8 cellular contexts compared by ENCODE assay signal in the genomic region with DNA sequence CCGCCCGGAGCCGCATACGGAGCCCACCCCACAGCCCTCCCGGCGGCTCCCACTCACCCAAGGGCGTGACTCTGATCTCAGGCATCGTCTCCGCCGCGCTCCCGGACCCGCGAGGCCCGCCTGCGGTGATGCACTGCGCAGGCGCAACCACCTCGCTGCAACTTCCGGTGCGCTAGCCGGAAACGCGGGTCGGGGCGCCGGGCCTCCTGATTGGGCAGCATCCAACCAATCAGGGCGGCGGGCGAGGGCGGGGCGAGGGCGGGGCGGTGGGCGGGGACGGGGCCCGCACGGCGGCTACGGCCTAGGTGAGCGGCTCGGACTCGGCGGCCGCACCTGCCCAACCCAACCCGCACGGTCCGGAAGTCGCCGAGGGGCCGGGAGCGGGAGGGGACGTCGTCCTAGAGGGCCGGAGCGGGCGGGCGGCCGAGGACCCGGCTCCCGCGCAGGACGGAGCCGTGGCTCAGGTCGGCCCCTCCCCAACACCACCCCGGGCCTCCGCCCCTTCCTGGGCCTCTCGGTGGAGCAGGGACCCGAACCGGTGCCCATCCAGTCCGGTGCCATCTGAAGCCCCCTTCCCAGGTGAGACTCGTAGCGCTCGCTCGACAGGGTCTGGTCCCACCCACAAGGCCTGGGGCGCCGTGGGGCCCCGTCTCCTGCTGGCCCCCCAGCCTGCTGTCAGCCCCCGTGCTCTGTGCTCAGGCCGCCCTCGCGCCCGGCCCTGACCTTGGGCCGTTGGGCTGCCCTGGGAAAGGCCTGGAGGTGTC. TPM values are rescaled to one million over a fixed set of nuclear protein-coding genes. Genes with fewer than 3 reads are reported as not detected.
DNase-seq lines count a peak whose midpoint lies in the region; ATAC-seq lines count a peak whose summit lies in the region.

A gene (plus strand): TSS at position 279 of the 764 bp plus-strand sequence. CDS start 2,109 bp downstream, outside the sequence.
A gene (minus strand): TSS at position 137 of the 764 bp plus-strand sequence. CDS start 52 bp downstream, at position 85.

- H3K36me3 Mint-ChIP-seq in CD4-positive, alpha-beta memory T cell, result peaks cover 0 to 9% of the 10 kb centered on the region in 2 donors
- peaks cover 4% of the 10 kb centered on the region for H3K36me3 Mint-ChIP-seq in activated CD8-positive, alpha-beta memory T cell treated with anti-CD3 and anti-CD28 coated beads, Interleukin-2, amount 10 ng/mL, durations not matched to agents 7 days and 5 days

- no peaks in the 10 kb centered on the region for H3K9me3 ChIP-seq in CD4-positive, alpha-beta memory T cell (ENCODE audit: control insufficient read depth in 1 of 2, low read length in 2 of 2)
- H3K9me3 ChIP-seq in NT2/D1 (ENCODE audit: insufficient read depth, low read length) (no peaks in the 10 kb centered on the region), endocrine pancreas (ENCODE audit: control insufficient read depth, low read length) (no peaks in the 10 kb centered on the region), mesodermal cell (ENCODE audit: control insufficient read depth, low read length) (no peaks in the 10 kb centered on the region)

- peaks cover 41% of the 10 kb centered on the region for H3K4me1 ChIP-seq in CD4-positive, alpha-beta memory T cell (ENCODE audit: insufficient read depth, low read length)
- H3K4me1 ChIP-seq in NT2/D1 (ENCODE audit: insufficient read depth, insufficient read length), result peaks cover 9% of the 10 kb centered on the region
- no peaks in the 10 kb centered on the region for H3K4me1 ChIP-seq in endocrine pancreas (ENCODE audit: control insufficient read depth, insufficient read depth, low read length)
- peaks cover 21% of the 10 kb centered on the region for H3K4me1 ChIP-seq in mesodermal cell (ENCODE audit: control insufficient read depth, insufficient read depth, low read length, poor library complexity, severe bottlenecking)

- H3K9me3 Mint-ChIP-seq in CD4-positive, alpha-beta memory T cell, result peaks cover 0 to 2% (median 0%) of the 10 kb centered on the region in 8 donors
- H3K9me3 Mint-ChIP-seq in activated CD8-positive, alpha-beta memory T cell treated with anti-CD3 and anti-CD28 coated beads, Interleukin-2, amount 10 ng/mL, durations not matched to agents 7 days and 5 days (ENCODE audit: low read depth), result no peaks in the 10 kb centered on the region

- 0 to 2% methylated on average over 46 to 53 of the region's 84 CpGs for WGBS in mesodermal cell (ENCODE audit: insufficient coverage in 2 of 2), 2 experiments

- H3K27ac ChIP-seq in CD4-positive, alpha-beta memory T cell (ENCODE audit: low read depth, low read length), result peak within 1 kb of the TSS; percentile 89
- peak within 1 kb of the TSS; percentile 53 for H3K27ac ChIP-seq in mesodermal cell (ENCODE audit: low read depth, low read length, severe bottlenecking)

- H3K9ac ChIP-seq in NT2/D1 (ENCODE audit: insufficient read length, low read depth) (peak within 1 kb of the TSS; percentile 95), endocrine pancreas (ENCODE audit: control insufficient read depth, insufficient read depth, low read length) (peak within 1 kb of the TSS; percentile 76)

- H3K36me3 ChIP-seq in CD4-positive, alpha-beta memory T cell (ENCODE audit: insufficient read depth, low read length), result peaks cover 4% of the 10 kb centered on the region
- H3K36me3 ChIP-seq in NT2/D1 (ENCODE audit: insufficient read depth, insufficient read length, low read length), result peaks cover 41% of the 10 kb centered on the region
- H3K36me3 ChIP-seq in endocrine pancreas (ENCODE audit: control insufficient read depth, insufficient read depth, low read length), result no peaks in the 10 kb centered on the region
- peaks cover 40% of the 10 kb centered on the region for H3K36me3 ChIP-seq in mesodermal cell (ENCODE audit: control insufficient read depth, insufficient read depth, low read length)

- peak within 1 kb of the TSS; percentile 49 to 77 for H3K4me3 ChIP-seq in CD4-positive, alpha-beta memory T cell (ENCODE audit: low read length in 2 of 2)
- H3K4me3 ChIP-seq in NT2/D1 (ENCODE audit: insufficient read length, low read depth) (peak within 1 kb of the TSS; percentile 87), endocrine pancreas (ENCODE audit: control insufficient read depth, insufficient read depth, low read length) (no peak within 1 kb of the TSS), mesodermal cell (ENCODE audit: extremely low read depth, insufficient read depth, low read length, poor library complexity, severe bottlenecking) (peak within 1 kb of the TSS; percentile 73)

- peak within 1 kb of the TSS; percentile 77 to 97 (median 91) for H3K27ac Mint-ChIP-seq in CD4-positive, alpha-beta memory T cell
- peak within 1 kb of the TSS; percentile 86 for H3K27ac Mint-ChIP-seq in activated CD8-positive, alpha-beta memory T cell treated with anti-CD3 and anti-CD28 coated beads, Interleukin-2, amount 10 ng/mL, durations not matched to agents 7 days and 5 days

- H3K4me3 Mint-ChIP-seq in CD4-positive, alpha-beta memory T cell, result peak within 1 kb of the TSS; percentile 87 to 97 (median 93)
- peak within 1 kb of the TSS; percentile 81 for H3K4me3 Mint-ChIP-seq in activated CD8-positive, alpha-beta memory T cell treated with anti-CD3 and anti-CD28 coated beads, Interleukin-2, amount 10 ng/mL, durations not matched to agents 7 days and 5 days

- POLR2A ChIA-PET in CD4-positive, alpha-beta memory T cell (lab: Charles Lee; ENCODE audit: partially characterized antibody), result interaction anchor here (0.7 to 1.8 kb wide), 4 partner anchors 15 to 74 kb away, joined by 3 to 14 read pairs (median 6); a partner anchor contains a TSS

- no peaks in the 10 kb centered on the region for H3K27me3 ChIP-seq in CD4-positive, alpha-beta memory T cell (ENCODE audit: insufficient read depth, low read length)
- H3K27me3 ChIP-seq in NT2/D1 (ENCODE audit: insufficient read depth, insufficient read length), result no peaks in the 10 kb centered on the region
- H3K27me3 ChIP-seq in endocrine pancreas (ENCODE audit: control insufficient read depth, insufficient read depth, low read length), result no peaks in the 10 kb centered on the region

- ATAC-seq in GM19438 (IDR thresholded peaks at IDR 0.05; ENCODE audit: low read depth, unreplicated experiment), result peak; percentile 66
- ATAC-seq in HG03571 (IDR thresholded peaks at IDR 0.05; ENCODE audit: unreplicated experiment), result peak; percentile 53
- peak; percentile 87 for ATAC-seq in activated CD8-positive, alpha-beta memory T cell treated with anti-CD3 and anti-CD28 coated beads, Interleukin-2, amount 10 ng/mL, durations not matched to agents 7 days and 5 days

- H3K27me3 Mint-ChIP-seq in CD4-positive, alpha-beta memory T cell, result no peaks in the 10 kb centered on the region
- no peaks in the 10 kb centered on the region for H3K27me3 Mint-ChIP-seq in activated CD8-positive, alpha-beta memory T cell treated with anti-CD3 and anti-CD28 coated beads, Interleukin-2, amount 10 ng/mL, durations not matched to agents 7 days and 5 days

- CTCF ChIA-PET in CD4-positive, alpha-beta memory T cell (lab: Charles Lee; ENCODE audit: partially characterized antibody), result interaction anchor here (1.4 kb wide), 1 partner anchor 48 kb away, joined by 4 read pairs; no protein-coding TSS in a partner anchor
- CTCF ChIA-PET in activated CD8-positive, alpha-beta memory T cell treated with anti-CD3 and anti-CD28 coated beads, Interleukin-2, amount 10 ng/mL, durations not matched to agents 7 days and 5 days (lab: Charles Lee), result no interaction called here

- DNase-seq in CD4-positive, alpha-beta memory T cell, result peak; percentile 95 to 96 (median 96)
- DNase-seq in NT2/D1 (ENCODE audit: low read depth, low spot score), result peak; percentile 68
- peak; percentile 97 for DNase-seq in activated CD8-positive, alpha-beta memory T cell treated with anti-CD3 and anti-CD28 coated beads, Interleukin-2, amount 10 ng/mL, durations not matched to agents 7 days and 5 days
- peak; percentile 95 for DNase-seq in stimulated activated CD8-positive, alpha-beta memory T cell treated with anti-CD3 and anti-CD28 coated beads, Interleukin-15, amount 100 ng/mL, for 24 hours (ENCODE audit: low read depth)

- peaks cover 9 to 53% (median 34%) of the 10 kb centered on the region in 4 donors for H3K4me1 Mint-ChIP-seq in CD4-positive, alpha-beta memory T cell
- peaks cover 26% of the 10 kb centered on the region for H3K4me1 Mint-ChIP-seq in activated CD8-positive, alpha-beta memory T cell treated with anti-CD3 and anti-CD28 coated beads, Interleukin-2, amount 10 ng/mL, durations not matched to agents 7 days and 5 days

- intact Hi-C loops in CD4-positive, alpha-beta memory T cell (cut with micrococcal nuclease), result loop anchor here (1.0 to 2.0 kb wide), 3 partner anchors 16 to 208 kb away; a partner anchor contains a TSS

RNA-seq across cellular contexts. Expression of the first gene that starts in this region (rescaled TPM):
- 10 to 100 TPM; 25.0 to 28.3 TPM for total RNA-seq in CD4-positive, alpha-beta memory T cell
- 10 to 100 TPM; 15.4 to 26.8 TPM for polyA plus RNA-seq in CD4-positive, alpha-beta memory T cell
- total RNA-seq in activated CD8-positive, alpha-beta memory T cell treated with anti-CD3 and anti-CD28 coated beads, Interleukin-2, amount 10 ng/mL, durations not matched to agents 7 days and 5 days, result 10 to 100 TPM; 17.6 to 18.5 TPM
- 15.0 TPM for polyA plus RNA-seq in mesodermal cell (2013, experiment 1 of 2)
- polyA plus RNA-seq in mesodermal cell (2013, experiment 2 of 2), result 11.1 TPM

RNA-seq across cellular contexts. Expression of the second gene that starts in this region (rescaled TPM):
- total RNA-seq in CD4-positive, alpha-beta memory T cell, result 100 to 1,000 TPM; 163 to 173 TPM
- polyA plus RNA-seq in CD4-positive, alpha-beta memory T cell, result 10 to 100 TPM; 68.3 to 71.3 TPM
- 100 to 1,000 TPM; 126 to 135 TPM for total RNA-seq in activated CD8-positive, alpha-beta memory T cell treated with anti-CD3 and anti-CD28 coated beads, Interleukin-2, amount 10 ng/mL, durations not matched to agents 7 days and 5 days
- 73.6 TPM for polyA plus RNA-seq in mesodermal cell (2013, experiment 1 of 2)
- 63.0 TPM for polyA plus RNA-seq in mesodermal cell (2013, experiment 2 of 2)
